In the genomic region with DNA sequence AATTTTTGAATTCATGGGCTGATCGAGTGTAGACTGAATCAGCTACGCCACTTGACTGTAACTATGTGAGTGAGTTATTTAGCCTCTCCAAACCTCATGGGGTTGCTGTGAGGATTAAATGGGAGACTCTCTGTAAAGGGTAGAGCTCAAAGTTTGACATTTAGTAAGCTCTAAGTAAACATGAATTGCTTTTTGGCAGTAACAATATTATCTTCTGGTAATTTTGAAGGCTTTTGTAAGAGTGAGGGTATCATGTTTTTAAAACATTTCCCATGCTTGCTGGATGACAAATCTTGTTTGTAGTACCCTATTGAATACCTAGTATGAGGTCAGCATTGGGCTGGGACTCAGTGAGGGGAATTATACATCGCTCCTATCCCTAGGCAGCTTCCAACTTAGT, we compare ENCODE assay signal across 13 cellular contexts.
"Had no signal": no experiment of that assay in that cellular context is flagged by ENCODE, and none has a peak within 500 bp of the region (broad histone marks: within the 10 kb centered on the region; RNA-seq: fewer than 3 reads in every experiment).

No MANE protein-coding gene starts in this region.

- H3K27me3 ChIP-seq: right atrium auricular region, upper lobe of left lung had no signal

- ATAC-seq: activated CD4-positive, CD25-positive, alpha-beta regulatory T cell treated with anti-CD3 and anti-CD28 coated beads, Interleukin-2, amount 50 U/mL, for 24 hours; lower lobe of right lung; stimulated activated memory B cell treated with anti-CD40 and anti-IgM and Interleukin-4, amounts not matched to agents 10 μg/mL and 1 μg/mL and 100 μg/mL, for 72 hours had no signal

- H3K27ac ChIP-seq: lower lobe of right lung, right atrium auricular region, upper lobe of left lung had no signal

- H3K36me3 ChIP-seq: lower lobe of right lung, right atrium auricular region, upper lobe of left lung had no signal

- DNase-seq: activated effector memory CD4-positive, alpha-beta T cell treated with Interleukin-2 at 50 U/mL for 16 hours; activated T-cell treated with anti-CD3 and anti-CD28 coated beads, Interleukin-2, amount 50 U/mL, for 1 hour; amygdala; endodermal cell; erythroblast; hippocampal formation; lower lobe of right lung; posterior cingulate gyrus; stimulated activated CD4-positive, alpha-beta T cell treated with anti-CD3 and anti-CD28 coated beads, Interleukin-1b, Interleukin-23, amount 100 ng/mL, for 48 hours; upper lobe of left lung had no signal

- H3K9me3 ChIP-seq: lower lobe of right lung, right atrium auricular region, upper lobe of left lung had no signal

- H3K4me3 ChIP-seq: lower lobe of right lung, right atrium auricular region, upper lobe of left lung had no signal
